In the genomic region with DNA sequence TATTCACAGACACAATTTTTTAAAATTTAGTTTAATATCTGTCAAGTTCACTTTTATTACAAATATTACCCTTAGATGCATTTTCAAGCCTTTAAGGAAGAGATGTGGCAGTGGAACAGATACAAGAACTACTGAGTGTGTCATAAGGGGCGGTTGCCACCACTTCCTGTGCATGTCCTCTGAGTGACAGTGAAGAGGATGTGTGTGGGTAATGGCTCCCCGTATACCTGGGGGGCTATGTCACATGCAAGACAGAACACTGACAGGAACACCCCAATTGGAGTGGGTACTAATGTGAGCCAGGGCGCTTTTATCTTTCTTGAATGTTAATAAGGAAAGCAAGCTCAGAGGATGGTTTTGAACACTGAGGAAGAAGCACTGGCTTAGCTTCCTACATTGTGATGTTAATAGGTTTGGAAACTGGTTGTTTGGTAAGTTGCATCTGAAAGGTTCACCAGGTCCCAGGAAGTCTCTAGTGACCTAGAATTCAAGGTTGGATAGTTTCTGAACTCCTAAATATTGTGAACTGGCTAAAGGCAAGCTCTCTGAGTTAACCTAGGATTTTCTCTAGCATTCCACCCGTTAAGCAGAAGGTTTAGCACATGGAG, we compare ENCODE assay signal across 8 cellular contexts.
A peak's percentile ranks its signal among the peaks of the same experiment; 100 is the strongest.
DNase-seq lines count a peak whose midpoint lies in the region; ATAC-seq and TF ChIP-seq lines count a peak whose summit lies in the region.

No MANE protein-coding gene starts in this region.

- H3K4me1 ChIP-seq in BE2C: no peaks in the 10 kb centered on the region

- peaks cover 22% of the 10 kb centered on the region for H3K36me3 Mint-ChIP-seq in T-helper 1 cell treated with Interleukin-12 subunit alpha and Interleukin-12 subunit beta and Interleukin-4 antibody, amounts not matched to agents 30 μg/mL and 1 μg/mL, for 36 hours (ENCODE audit: low read depth)
- peaks cover 14 to 18% of the 10 kb centered on the region in 2 donors for H3K36me3 Mint-ChIP-seq in stimulated activated naive B cell treated with anti-CD40 and anti-IgM and Interleukin-4, amounts not matched to agents 10 μg/mL and 1 μg/mL and 100 μg/mL, for 72 hours

- H3K27me3 ChIP-seq in BE2C: no peaks in the 10 kb centered on the region

- no peak for TF ChIP-seq CTCF in BE2C (IDR thresholded peaks at IDR 0.05; ENCODE audit: low read depth, low read length)

- H3K9me3 ChIP-seq in BE2C: no peaks in the 10 kb centered on the region

- DNase-seq in activated naive CD8-positive, alpha-beta T cell treated with anti-CD3 and anti-CD28 coated beads, Interleukin-2, amount 50 U/mL, for 16 hours (ENCODE audit: low read depth, low spot score): peak; percentile 20
- peak; percentile 19 for DNase-seq in stimulated activated naive B cell treated with anti-CD40 and anti-IgM and Interleukin-4, amounts not matched to agents 10 μg/mL and 1 μg/mL and 100 μg/mL, for 72 hours
- DNase-seq in BE2C (no peak), kidney glomerular epithelial cell (lab: John Stamatoyannopoulos, UW) (no peak), NCI-H82 (lab: John Stamatoyannopoulos, UW) (no peak)

- no peak overlapping the region for H3K4me3 ChIP-seq in BE2C (ENCODE audit: low read depth, low read length)

- no peaks in the 10 kb centered on the region for H3K36me3 ChIP-seq in BE2C

- peaks cover 41% of the 10 kb centered on the region for H3K4me1 Mint-ChIP-seq in T-helper 1 cell treated with Interleukin-12 subunit alpha and Interleukin-12 subunit beta and Interleukin-4 antibody, amounts not matched to agents 30 μg/mL and 1 μg/mL, for 36 hours (ENCODE audit: low read depth)
- peaks cover 13 to 28% of the 10 kb centered on the region in 2 donors for H3K4me1 Mint-ChIP-seq in stimulated activated naive B cell treated with anti-CD40 and anti-IgM and Interleukin-4, amounts not matched to agents 10 μg/mL and 1 μg/mL and 100 μg/mL, for 72 hours

- peak overlapping the region; percentile 68 for H3K4me3 Mint-ChIP-seq in T-helper 1 cell treated with Interleukin-12 subunit alpha and Interleukin-12 subunit beta and Interleukin-4 antibody, amounts not matched to agents 30 μg/mL and 1 μg/mL, for 36 hours
- peak overlapping the region in 1 of 2 donors; percentile 60 for H3K4me3 Mint-ChIP-seq in stimulated activated naive B cell treated with anti-CD40 and anti-IgM and Interleukin-4, amounts not matched to agents 10 μg/mL and 1 μg/mL and 100 μg/mL, for 72 hours

- H3K27me3 Mint-ChIP-seq in T-helper 1 cell treated with Interleukin-12 subunit alpha and Interleukin-12 subunit beta and Interleukin-4 antibody, amounts not matched to agents 30 μg/mL and 1 μg/mL, for 36 hours (ENCODE audit: low read depth): no peaks in the 10 kb centered on the region
- no peaks in the 10 kb centered on the region for H3K27me3 Mint-ChIP-seq in stimulated activated naive B cell treated with anti-CD40 and anti-IgM and Interleukin-4, amounts not matched to agents 10 μg/mL and 1 μg/mL and 100 μg/mL, for 72 hours

- H3K9me3 Mint-ChIP-seq in T-helper 1 cell treated with Interleukin-12 subunit alpha and Interleukin-12 subunit beta and Interleukin-4 antibody, amounts not matched to agents 30 μg/mL and 1 μg/mL, for 36 hours: peaks cover 5% of the 10 kb centered on the region
- no peaks in the 10 kb centered on the region for H3K9me3 Mint-ChIP-seq in stimulated activated naive B cell treated with anti-CD40 and anti-IgM and Interleukin-4, amounts not matched to agents 10 μg/mL and 1 μg/mL and 100 μg/mL, for 72 hours

- ATAC-seq in GM18520 (IDR thresholded peaks at IDR 0.05; ENCODE audit: unreplicated experiment): peak; percentile 78
- peak; percentile 90 for ATAC-seq in HG02885 (IDR thresholded peaks at IDR 0.05; ENCODE audit: poor library complexity, unreplicated experiment)
- ATAC-seq in stimulated activated naive B cell treated with anti-CD40 and anti-IgM and Interleukin-4, amounts not matched to agents 10 μg/mL and 1 μg/mL and 100 μg/mL, for 72 hours (replicated peaks): peak; percentile 89 to 92

- peak overlapping the region; percentile 91 for H3K27ac Mint-ChIP-seq in T-helper 1 cell treated with Interleukin-12 subunit alpha and Interleukin-12 subunit beta and Interleukin-4 antibody, amounts not matched to agents 30 μg/mL and 1 μg/mL, for 36 hours
- H3K27ac Mint-ChIP-seq in stimulated activated naive B cell treated with anti-CD40 and anti-IgM and Interleukin-4, amounts not matched to agents 10 μg/mL and 1 μg/mL and 100 μg/mL, for 72 hours: peak overlapping the region; percentile 63

Comparison
In these comparisons a context has a peak if more than half of its experiments do, and no peak if none do; other contexts are left out.
1. DNase-seq: peak in activated naive CD8-positive, alpha-beta T cell treated with anti-CD3 and anti-CD28 coated beads, Interleukin-2, amount 50 U/mL, for 16 hours (single experiment) and stimulated activated naive B cell treated with anti-CD40 and anti-IgM and Interleukin-4, amounts not matched to agents 10 μg/mL and 1 μg/mL and 100 μg/mL, for 72 hours (single experiment); none in BE2C (single experiment), kidney glomerular epithelial cell (single experiment) and NCI-H82 (single experiment).
2. Peak in every context shown above with its lines, with median percentiles within 50 percentile points of each other: ATAC-seq.